15 cellular contexts compared by ENCODE assay signal in genomic region chr4:124948976-124949597, GRCh38.
A peak's percentile ranks its signal among the peaks of the same experiment; 100 is the strongest.
DNase-seq lines count a peak whose midpoint lies in the region; ATAC-seq, FAIRE-seq and TF ChIP-seq lines count a peak whose summit lies in the region.
"Had no signal": no experiment of that assay in that cellular context is flagged by ENCODE, and none has a peak within 500 bp of the region (broad histone marks: within the 10 kb centered on the region; RNA-seq: fewer than 3 reads in every experiment).

No MANE protein-coding gene starts in this region.

- no peaks in the 10 kb centered on the region for H3K27me3 ChIP-seq in bronchial epithelial cell (ENCODE audit: control insufficient read depth, insufficient read depth, low read length)
- H3K27me3 ChIP-seq: colonic mucosa, esophagus squamous epithelium, neutrophil had no signal

- ATAC-seq in left lobe of liver, result peak; percentile 19

- POLR2A ChIA-PET in HEK293T (lab: Yijun Ruan, JAX), result no interaction called here

- H3K4me3 ChIP-seq in bronchial epithelial cell (ENCODE audit: low read depth, low read length), result no peak overlapping the region
- H3K4me3 ChIP-seq: colonic mucosa, esophagus squamous epithelium had no signal

- in situ Hi-C loops in ACHN (cut with HindIII; ENCODE audit: low pct_ligation_motif_present, low pct_unique_long_range_greater_than_20kb, low sequenced_read_pairs), result no loop called here

- FAIRE-seq in bronchial epithelial cell (lab: Jason Lieb, UNC), result no peak
- FAIRE-seq: small intestine had no signal

- TF ChIP-seq CTCF in bronchial epithelial cell (IDR thresholded peaks at IDR 0.05; ENCODE audit: insufficient read depth, low read length, severe bottlenecking) (no peak), GM20000 (IDR thresholded peaks at IDR 0.05; ENCODE audit: extremely low read depth, missing control alignments) (no peak)

- DNase-seq in ACHN (peak; percentile 13), LHCN-M2 (ENCODE audit: low read depth) (peak; percentile 73), bronchial epithelial cell (ENCODE audit: low read depth) (peak; percentile 47), left lobe of liver (ENCODE audit: low spot score) (no peak), GM20000 (ENCODE audit: low spot score) (no peak), HEK293T (ENCODE audit: extremely low spot score) (no peak), occipital lobe (lab: John Stamatoyannopoulos, UW) (no peak), NCI-H510A treated with DMSO at 0.1 percent for 48 hours (lab: John Stamatoyannopoulos, UW) (no peak)
- DNase-seq: activated naive CD8-positive, alpha-beta T cell treated with anti-CD3 and anti-CD28 coated beads for 36 hours; colonic mucosa; esophagus squamous epithelium; NCI-H1092; NCI-H345; small intestine had no signal

- no peaks in the 10 kb centered on the region for H3K36me3 ChIP-seq in bronchial epithelial cell (ENCODE audit: control insufficient read depth, insufficient read depth, low read length)
- H3K36me3 ChIP-seq: colonic mucosa, esophagus squamous epithelium, neutrophil had no signal

- CTCF ChIA-PET in HEK293T (lab: Yijun Ruan, JAX), result no interaction called here

TF ChIP-seq in HEK293T, 16 proteins besides CTCF, POLR2A, EP300 and RAD21:
- TF ChIP-seq FOXA1 (IDR thresholded peaks at IDR 0.05), result no peak

Comparison
In these comparisons a context has a peak if more than half of its experiments do, and no peak if none do; other contexts are left out.
1. DNase-seq: peak in ACHN (single experiment), LHCN-M2 (single experiment) and bronchial epithelial cell (single experiment); none in left lobe of liver (single experiment), GM20000 (single experiment), HEK293T (single experiment), occipital lobe (single experiment) and NCI-H510A treated with DMSO at 0.1 percent for 48 hours (single experiment).